12 cellular contexts compared by ENCODE assay signal in genomic region chr20:46694484-46694883, GRCh38. TPM values are rescaled to one million over a fixed set of nuclear protein-coding genes. Genes with fewer than 3 reads are reported as not detected.
A peak's percentile ranks its signal among the peaks of the same experiment; 100 is the strongest.
DNase-seq lines count a peak whose midpoint lies in the region; ATAC-seq and FAIRE-seq lines count a peak whose summit lies in the region.
"Had no signal": no experiment of that assay in that cellular context is flagged by ENCODE, and none has a peak within 500 bp of the region (broad histone marks: within the 10 kb centered on the region; RNA-seq: fewer than 3 reads in every experiment).

No MANE protein-coding gene starts in this region.

- peak; percentile 66 to 70 for ATAC-seq in left cardiac atrium
- ATAC-seq in HG02970 (IDR thresholded peaks at IDR 0.05; ENCODE audit: low FRiP score, unreplicated experiment), result no peak

- DNase-seq in A172 (ENCODE audit: low spot score), result peak; percentile 32
- peak; percentile 60 for DNase-seq in HTR-8/SVneo (ENCODE audit: insufficient read length, low spot score)
- peak; percentile 46 for DNase-seq in SKM-1 (lab: John Stamatoyannopoulos, UW; ENCODE audit: unreplicated experiment)
- DNase-seq in left cardiac atrium, result no peak
- no peak for DNase-seq in OCI-M2 (lab: John Stamatoyannopoulos, UW; ENCODE audit: unreplicated experiment)
- no peak for DNase-seq in HK-2 (ENCODE audit: unreplicated experiment)
- DNase-seq in NCI-H345 (lab: John Stamatoyannopoulos, UW), result no peak
- DNase-seq: activated naive CD4-positive, alpha-beta T cell; BE2C; gastrocnemius medialis; SHP77 treated with DMSO at 0.1 percent for 48 hours had no signal

- intact Hi-C loops in left cardiac atrium (cut with DNase I), result no loop called here

- FAIRE-seq in HTR-8/SVneo (lab: Jason Lieb, UNC), result peak; percentile 67

RNA-seq across cellular contexts. Expression of gene TP53RK, which starts 5.2 kb away (rescaled TPM):
- 23.3 and 24.9 TPM in 2 replicates for total RNA-seq in A172 (2014; rRNA removed; shearing (Covaris generic))
- 1 to 10 TPM; 6.8 to 9.7 TPM for total RNA-seq in left cardiac atrium

RNA-seq across cellular contexts. Expression of gene SLC2A10, which starts 15.0 kb away (rescaled TPM):
- total RNA-seq in A172 (2014; rRNA removed; shearing (Covaris generic)), result 7.3 and 11.8 TPM in 2 replicates
- total RNA-seq in left cardiac atrium, result 1 to 10 TPM; 5.6 to 7.7 TPM

RNA-seq across cellular contexts. Expression of gene SLC13A3, which starts 43.2 kb away (rescaled TPM):
- total RNA-seq in A172 (2014; rRNA removed; shearing (Covaris generic)), result not detected in 2 replicates
- 1 to 10 TPM in 1 of 2 donors, under 1 TPM in 1; 0.71 to 2.5 TPM for total RNA-seq in left cardiac atrium

Comparison
In these comparisons a context has a peak if more than half of its experiments do, and no peak if none do; other contexts are left out.
1. DNase-seq: peak in A172 (single experiment), HTR-8/SVneo (single experiment) and SKM-1 (single experiment); none in left cardiac atrium (single experiment), OCI-M2 (single experiment), HK-2 (single experiment) and NCI-H345 (single experiment).